8 cellular contexts compared by ENCODE assay signal in genomic region chr1:3283849-3284248, GRCh38.
DNase-seq lines count a peak whose midpoint lies in the region; ATAC-seq, FAIRE-seq and TF ChIP-seq lines count a peak whose summit lies in the region.

No MANE protein-coding gene starts in this region.

- WGBS in GM23248 (ENCODE audit: low coverage in 1 of 2, low lambda C conversion rate in 2 of 2, missing lambda C conversion rate in 2 of 2), 2 experiments, result 15 to 16% methylated on average over 19 to 22 of the region's 22 CpGs
- 29% methylated on average over 20 of the region's 22 CpGs for WGBS in K562 (ENCODE audit: insufficient coverage, low coverage, missing lambda C conversion rate)

- intact Hi-C loops in K562 (cut with micrococcal nuclease), result loop anchor here (5.0 kb wide), 1 partner anchor 272 kb away; no protein-coding TSS in a partner anchor
- intact Hi-C loops in left colon (cut with DNase I, micrococcal nuclease), result loop anchor here in 1 of 2 donors (10.0 kb wide), 1 partner anchor 269 kb away; no protein-coding TSS in a partner anchor

- H3K4me1 ChIP-seq in GM23248 (ENCODE audit: insufficient read depth) (no peaks in the 10 kb centered on the region), K562 (replicated peaks in 1 of 2; ENCODE audit: control insufficient read depth in 2 of 2, insufficient read depth in 2 of 2, low read length in 2 of 2) (peaks cover 0 to 7% of the 10 kb centered on the region in 2 experiments; a peak in 1 of 5 replicates)
- no peaks in the 10 kb centered on the region for H3K4me1 ChIP-seq in effector memory CD4-positive, alpha-beta T cell (ENCODE audit: control insufficient read depth, insufficient read depth, low read length, poor library complexity, severe bottlenecking)

- H2AFZ ChIP-seq in GM23248 (no peak overlapping the region), K562 (ENCODE audit: low read depth, low read length) (no peak overlapping the region)

- H3K36me3 ChIP-seq in GM23248 (ENCODE audit: low read depth) (no peaks in the 10 kb centered on the region), K562 (ENCODE audit: control insufficient read depth, insufficient read depth, low read length) (no peaks in the 10 kb centered on the region)
- H3K36me3 ChIP-seq in effector memory CD4-positive, alpha-beta T cell (ENCODE audit: control insufficient read depth, insufficient read depth, low read length), result no peaks in the 10 kb centered on the region

- TF ChIP-seq EP300 in K562 (IDR thresholded peaks at IDR 0.05; ENCODE audit: low read length), result no peak

- TF ChIP-seq RAD21 in K562 (CRISPR knock-in tag; conservative IDR thresholded peaks at IDR 0.05 in 1 of 2, IDR thresholded peaks at IDR 0.05 in 1 of 2), result peak; percentile 22 to 69; a peak in 2 of 4 replicates

- no peaks in the 10 kb centered on the region for H3K79me2 ChIP-seq in GM23248 (ENCODE audit: insufficient read depth)
- H3K79me2 ChIP-seq in K562 (ENCODE audit: control insufficient read depth, insufficient read depth, low read length), result no peaks in the 10 kb centered on the region

- no peak for TF ChIP-seq POLR2A in K562 (conservative IDR thresholded peaks at IDR 0.05)

- H3F3A ChIP-seq in GM23248 (ENCODE audit: insufficient read depth), result no peaks in the 10 kb centered on the region

- H3K4me2 ChIP-seq in GM23248 (ENCODE audit: unreplicated experiment) (no peak overlapping the region), K562 (ENCODE audit: insufficient read depth, low read length) (no peak overlapping the region)

- H4K20me1 ChIP-seq in GM23248 (ENCODE audit: insufficient read depth) (no peaks in the 10 kb centered on the region), K562 (replicated peaks; ENCODE audit: control insufficient read depth, insufficient read depth, low read length) (peaks cover 10% of the 10 kb centered on the region; the same call in 1 of the 2 replicates)

- TF ChIP-seq CTCF in K562 (IDR thresholded peaks at IDR 0.05 in 2 of 3, conservative IDR thresholded peaks at IDR 0.05 in 1 of 3; ENCODE audit: insufficient read depth in 2 of 3, low read depth in 1 of 3, low read length in 3 of 3), result peak; percentile 68 to 77 (median 68)

- H3K9ac ChIP-seq in GM23248, result no peak overlapping the region
- H3K9ac ChIP-seq in K562 (ENCODE audit: insufficient read depth in 1 of 2, low read depth in 2 of 2, low read length in 2 of 2), result no peak overlapping the region

- POLR2A ChIA-PET in K562 (lab: Yijun Ruan, JAX), result no interaction called here

- in situ Hi-C loops in GM23248 (cut with MboI), result no loop called here
- in situ Hi-C loops in K562 (cut with MboI), result no loop called here

- CTCF ChIA-PET in K562 (lab: Yijun Ruan, JAX; ENCODE audit: low intra/inter-chr PET ratio), result interaction anchor here (0.7 kb wide), 1 partner anchor 9 kb away, joined by 3 read pairs; no protein-coding TSS in a partner anchor

- BruUV-seq in K562 (replicated peaks; lab: Mats Ljungman, UMichigan), result no TSS peak

- H3K27ac ChIP-seq in GM23248 (no peak overlapping the region), K562 (ENCODE audit: extremely low read depth, low read depth, low read length) (no peak overlapping the region)
- no peak overlapping the region for H3K27ac ChIP-seq in effector memory CD4-positive, alpha-beta T cell (ENCODE audit: insufficient read depth, low read length, poor library complexity, severe bottlenecking)

- H3K27me3 ChIP-seq in GM23248 (replicated peaks; ENCODE audit: insufficient read depth) (peaks cover 40% of the 10 kb centered on the region), K562 (ENCODE audit: control insufficient read depth in 2 of 2, insufficient read depth in 2 of 2, low read length in 2 of 2) (peaks cover 11 to 82% of the 10 kb centered on the region in 2 experiments; a peak in 3 of 5 replicates)
- no peaks in the 10 kb centered on the region for H3K27me3 ChIP-seq in effector memory CD4-positive, alpha-beta T cell (replicated peaks; ENCODE audit: control insufficient read depth, insufficient read depth, low read length, poor library complexity, severe bottlenecking)

- peak; percentile 74 for DNase-seq in 8988T
- peak; percentile 47 for DNase-seq in GM23248
- peak; percentile 30 to 71 (median 69) for DNase-seq in K562 (ENCODE audit: extremely low read depth in 1 of 4, low spot score in 3 of 4)
- DNase-seq in left colon, result peak in 1 of 2 donors; percentile 27
- no peak for DNase-seq in effector memory CD4-positive, alpha-beta T cell
- no peak for DNase-seq in ureter (ENCODE audit: low spot score)

- H3K9me3 ChIP-seq in GM23248 (ENCODE audit: low read depth) (no peaks in the 10 kb centered on the region), K562 (replicated peaks; ENCODE audit: control insufficient read depth, insufficient read depth, low read depth, low read length) (no peaks in the 10 kb centered on the region)
- H3K9me3 ChIP-seq in effector memory CD4-positive, alpha-beta T cell (ENCODE audit: control insufficient read depth, low read length), result no peaks in the 10 kb centered on the region

- no peaks in the 10 kb centered on the region for H3K9me2 ChIP-seq in GM23248 (ENCODE audit: insufficient read depth)

- H3K4me3 ChIP-seq in GM23248, result no peak overlapping the region
- no peak overlapping the region for H3K4me3 ChIP-seq in K562
- no peak overlapping the region for H3K4me3 ChIP-seq in effector memory CD4-positive, alpha-beta T cell (ENCODE audit: insufficient read depth, low read depth, low read length, poor library complexity, severe bottlenecking)

- peak; percentile 87 for ATAC-seq in K562
- peak; percentile 59 for ATAC-seq in left colon
- ATAC-seq in HG03039 (IDR thresholded peaks at IDR 0.05; ENCODE audit: unreplicated experiment), result no peak
- ATAC-seq in HG02885 (IDR thresholded peaks at IDR 0.05; ENCODE audit: poor library complexity, unreplicated experiment), result no peak

- H3K9me1 ChIP-seq in K562 (ENCODE audit: control insufficient read depth, insufficient read depth, low read length), result no peaks in the 10 kb centered on the region

- no peak for FAIRE-seq in K562 (lab: Jason Lieb, UNC)

TF ChIP-seq in K562, 482 proteins besides CTCF, POLR2A, EP300 and RAD21:
- TF ChIP-seq HDGF (IDR thresholded peaks at IDR 0.05) (no peak), ZNF75A (CRISPR knock-in tag; IDR thresholded peaks at IDR 0.05) (no peak), SMC3 (conservative IDR thresholded peaks at IDR 0.05; ENCODE audit: insufficient read depth, low read depth, low read length) (peak; percentile 62), STAG1 (CRISPR knock-in tag; IDR thresholded peaks at IDR 0.05; ENCODE audit: borderline replicate concordance) (peak; percentile 54; the same call in 1 of the 2 replicates), MTA3 (IDR thresholded peaks at IDR 0.05; ENCODE audit: borderline replicate concordance) (no peak), CTCFL (IDR thresholded peaks at IDR 0.05; ENCODE audit: borderline replicate concordance, insufficient read depth, low read depth, low read length, poor library complexity, severe bottlenecking) (peak; percentile 26), ESRRA (IDR thresholded peaks at IDR 0.05; ENCODE audit: borderline replicate concordance, low read depth) (peak; percentile 25; the same call in 1 of the 2 replicates)

Comparison
In these comparisons a context has a peak if more than half of its experiments do, and no peak if none do; other contexts are left out.
1. DNase-seq: peak in 8988T (single experiment), GM23248 (single experiment) and K562 (4 of 4); none in effector memory CD4-positive, alpha-beta T cell (0 of 3) and ureter (single experiment).
2. ATAC-seq: peak in K562 (single experiment) and left colon (single experiment); none in HG03039 (single experiment) and HG02885 (single experiment).